ENCODE assay signal across 1 cellular context in genomic region chr2:30612371-30612770, GRCh38.
TF ChIP-seq lines count a peak whose summit lies in the region.

No MANE protein-coding gene starts in this region.

TF ChIP-seq in GM23338, 12 proteins besides CTCF, POLR2A, EP300 and RAD21 (continued from another document):
- TF ChIP-seq ZNF462 (CRISPR knock-in tag; IDR thresholded peaks at IDR 0.05) (no peak), ETS1 (IDR thresholded peaks at IDR 0.05) (no peak), ZNF114 (CRISPR knock-in tag; IDR thresholded peaks at IDR 0.05) (no peak), ZNF331 (CRISPR knock-in tag; IDR thresholded peaks at IDR 0.05; ENCODE audit: low read depth) (no peak)
